ENCODE assay signal across 15 cellular contexts in the genomic region with DNA sequence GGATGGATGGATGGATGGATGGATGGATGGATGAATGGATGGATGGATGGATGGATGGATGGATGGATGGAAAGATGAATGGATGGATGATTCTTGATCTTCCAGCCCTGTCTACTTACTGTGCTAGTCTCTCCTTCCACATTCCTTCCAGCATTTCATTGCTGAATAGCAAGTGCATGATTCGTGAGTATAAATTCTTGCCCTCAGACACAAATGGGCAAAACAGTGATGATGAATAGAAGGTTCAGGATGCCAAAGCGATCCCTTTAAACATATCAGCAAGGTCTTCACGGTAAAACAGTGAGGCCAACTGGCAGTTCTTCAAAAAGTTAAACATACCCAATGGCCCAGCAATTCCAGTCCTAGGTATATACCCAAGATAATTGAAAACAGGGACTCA.
DNase-seq lines count a peak whose midpoint lies in the region; ATAC-seq and TF ChIP-seq lines count a peak whose summit lies in the region.
"Had no signal": no experiment of that assay in that cellular context is flagged by ENCODE, and none has a peak within 500 bp of the region (broad histone marks: within the 10 kb centered on the region; RNA-seq: fewer than 3 reads in every experiment).

No MANE protein-coding gene starts in this region.

- H3K27me3 ChIP-seq in foreskin keratinocyte: peaks cover 9% of the 10 kb centered on the region
- H3K27me3 ChIP-seq: BLaER1 treated with 17β-estradiol and CSF1 and Interleukin-3, amounts not matched to agents 10 nM and 100 nM had no signal

- no peaks in the 10 kb centered on the region for H3K4me1 ChIP-seq in foreskin keratinocyte
- H3K4me1 ChIP-seq: BLaER1 treated with 17β-estradiol and CSF1 and Interleukin-3, amounts not matched to agents 10 nM and 100 nM had no signal

- DNase-seq in GM03348 (ENCODE audit: low spot score) (peak; percentile 48), amniotic epithelial cell (ENCODE audit: low read depth) (peak; percentile 63), foreskin keratinocyte (peak; percentile 22 to 56), Ammon's horn (ENCODE audit: low spot score) (no peak)
- DNase-seq in stimulated activated CD4-positive, alpha-beta T cell treated with anti-CD3 and anti-CD28 coated beads, Interleukin-4, amount 100 ng/mL, for 24 hours: no peak
- DNase-seq: DND-41; GF-D8; Kasumi-1; NCI-H1105; NCI-H1694; NK-92 treated with Interleukin-12 subunit alpha and Interleukin-12 subunit beta, amount 100 ng/mL, for 24 hours; OCI-M1 had no signal

- TF ChIP-seq CTCF in foreskin keratinocyte (conservative IDR thresholded peaks at IDR 0.05): no peak

- ATAC-seq in foreskin keratinocyte (no peak), HG03159 (IDR thresholded peaks at IDR 0.05; ENCODE audit: unreplicated experiment) (no peak), HG03457 (IDR thresholded peaks at IDR 0.05; ENCODE audit: unreplicated experiment) (no peak)

- no peak overlapping the region for H3K27ac ChIP-seq in foreskin keratinocyte
- H3K27ac ChIP-seq: BLaER1 treated with 17β-estradiol and CSF1 and Interleukin-3, amounts not matched to agents 10 nM and 100 nM had no signal

Comparison
In these comparisons a context has a peak if more than half of its experiments do, and no peak if none do; other contexts are left out.
1. DNase-seq: peak in GM03348 (single experiment), amniotic epithelial cell (single experiment) and foreskin keratinocyte (2 of 2); none in stimulated activated CD4-positive, alpha-beta T cell treated with anti-CD3 and anti-CD28 coated beads, Interleukin-4, amount 100 ng/mL, for 24 hours (single experiment) and Ammon's horn (single experiment).